Comparison of ENCODE assay signal across 2 cellular contexts in the genomic region with DNA sequence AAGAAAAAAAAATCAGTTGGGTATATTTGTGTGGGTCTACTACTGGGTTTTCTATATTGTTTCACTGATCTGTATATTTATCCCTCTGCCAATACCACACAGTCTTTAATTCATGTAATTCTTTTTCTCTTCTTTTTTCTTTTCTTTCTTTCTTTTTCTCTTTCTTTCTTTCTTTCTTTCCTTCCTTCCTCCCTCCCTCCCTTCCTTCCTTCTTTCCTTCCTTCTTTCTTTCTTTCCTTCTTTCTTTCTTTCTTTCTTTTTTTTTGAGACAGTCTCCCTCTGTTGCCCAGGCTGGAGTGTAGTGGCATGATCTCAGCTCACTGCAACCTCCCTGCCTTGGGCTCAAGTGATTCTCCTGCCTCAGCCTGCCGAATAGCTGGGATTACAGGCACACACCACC. TPM values are rescaled to one million over a fixed set of nuclear protein-coding genes. Genes with fewer than 3 reads are reported as not detected.
"Had no signal": no experiment of that assay in that cellular context is flagged by ENCODE, and none has a peak within 500 bp of the region (broad histone marks: within the 10 kb centered on the region; RNA-seq: fewer than 3 reads in every experiment).

No MANE protein-coding gene starts in this region.

RNA-seq across cellular contexts. Expression of gene HJV, which starts 5.1 kb away (rescaled TPM):
- total RNA-seq: G401, GM12878 had no signal
- polyA plus RNA-seq: GM12878 had no signal
